Comparison of ENCODE assay signal across 31 cellular contexts in the genomic region with DNA sequence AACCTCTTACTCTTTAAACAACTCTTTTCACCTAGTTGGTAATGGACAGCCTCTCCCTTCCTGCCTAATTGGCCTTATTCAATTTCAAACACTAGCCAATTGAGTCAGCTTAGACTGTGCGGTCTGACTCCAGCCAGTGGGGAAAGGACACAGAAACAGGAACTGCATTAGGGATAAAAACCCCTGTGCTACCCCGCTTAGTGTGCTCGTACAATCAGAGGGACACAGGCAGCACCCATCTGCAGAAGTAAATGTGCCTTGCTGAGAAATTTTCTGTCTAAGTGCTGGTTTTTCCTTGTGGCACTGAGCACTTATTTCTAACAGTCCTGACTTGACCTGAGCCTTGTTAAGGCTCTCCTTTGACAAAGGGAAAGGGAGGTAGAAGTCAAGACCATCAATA. TPM values are rescaled to one million over a fixed set of nuclear protein-coding genes. Genes with fewer than 3 reads are reported as not detected.
"Had no signal": no experiment of that assay in that cellular context is flagged by ENCODE, and none has a peak within 500 bp of the region (broad histone marks: within the 10 kb centered on the region; RNA-seq: fewer than 3 reads in every experiment).

No MANE protein-coding gene starts in this region.

- H3K27ac Mint-ChIP-seq: activated CD4-positive, alpha-beta T cell treated with anti-CD3 and anti-CD28 coated beads, Interleukin-2, amount 10 ng/mL, durations not matched to agents 7 days and 5 days; activated naive CD8-positive, alpha-beta T cell treated with anti-CD3 and anti-CD28 coated beads for 36 hours; brain; WTC11 had no signal

- H3K36me3 ChIP-seq: ascending aorta, cardiac muscle cell, colonic mucosa, esophagus squamous epithelium, left lung, lower lobe of right lung, suprapubic skin, tibial artery, upper lobe of right lung had no signal

- DNase-seq: activated CD4-positive, alpha-beta memory T cell treated with anti-CD3 and anti-CD28 coated beads, Interleukin-2, amount 10 ng/mL, durations not matched to agents 7 days and 5 days; activated CD4-positive, alpha-beta T cell treated with anti-CD3 and anti-CD28 coated beads for 1 hour; activated gamma-delta T cell; activated naive CD8-positive, alpha-beta T cell treated with anti-CD3 and anti-CD28 coated beads for 36 hours; cerebellar nuclear complex; colonic mucosa; effector CD8-positive, alpha-beta T cell; esophagus squamous epithelium; foreskin melanocyte; glutamatergic neuron; left lung; lower lobe of right lung; mesenchymal stem cell; posterior cingulate gyrus; right cardiac atrium; stimulated activated CD4-positive, alpha-beta T cell treated with anti-CD3 and anti-CD28 coated beads, Interleukin-15, amount 100 ng/mL, for 24 hours; stimulated activated CD4-positive, alpha-beta T cell treated with anti-CD3 and anti-CD28 coated beads, Interleukin-2, amount 100 ng/mL, for 24 hours; stimulated activated naive CD4-positive, alpha-beta T cell; T-helper 2 cell; tibial artery; upper lobe of right lung had no signal

- H3K4me1 ChIP-seq: ascending aorta, colonic mucosa, esophagus squamous epithelium, lower lobe of right lung, suprapubic skin, tibial artery, upper lobe of right lung had no signal

- H3K4me1 Mint-ChIP-seq: brain, WTC11 had no signal

- H3K27me3 Mint-ChIP-seq: activated CD4-positive, alpha-beta memory T cell treated with anti-CD3 and anti-CD28 coated beads, Interleukin-2, amount 10 ng/mL, durations not matched to agents 7 days and 5 days; activated CD4-positive, alpha-beta T cell treated with anti-CD3 and anti-CD28 coated beads, Interleukin-2, amount 10 ng/mL, durations not matched to agents 7 days and 5 days; activated naive CD8-positive, alpha-beta T cell treated with anti-CD3 and anti-CD28 coated beads for 36 hours; natural killer cell treated with Interleukin-12 subunit alpha and Interleukin-12 subunit beta and Interleukin-15 and Interleukin-18, amount 100 ng/mL, for 72 hours had no signal

- H3K27ac ChIP-seq: ascending aorta, cardiac muscle cell, colonic mucosa, epithelial cell of prostate, esophagus squamous epithelium, left lung, lower lobe of right lung, suprapubic skin, tibial artery, upper lobe of right lung had no signal

- H3K4me3 ChIP-seq: ascending aorta, cardiac muscle cell, colonic mucosa, esophagus squamous epithelium, left lung, lower lobe of right lung, suprapubic skin, tibial artery, upper lobe of right lung had no signal

- H3K36me3 Mint-ChIP-seq: brain had no signal

- ATAC-seq: left lung; lower lobe of right lung; natural killer cell treated with Interleukin-12 subunit alpha and Interleukin-12 subunit beta and Interleukin-15 and Interleukin-18, amount 100 ng/mL, for 72 hours; right cardiac atrium; upper lobe of right lung; WTC11 had no signal

- H3K4me3 Mint-ChIP-seq: activated CD4-positive, alpha-beta memory T cell treated with anti-CD3 and anti-CD28 coated beads, Interleukin-2, amount 10 ng/mL, durations not matched to agents 7 days and 5 days; activated CD4-positive, alpha-beta T cell treated with anti-CD3 and anti-CD28 coated beads, Interleukin-2, amount 10 ng/mL, durations not matched to agents 7 days and 5 days; activated naive CD8-positive, alpha-beta T cell treated with anti-CD3 and anti-CD28 coated beads for 36 hours; brain; natural killer cell treated with Interleukin-12 subunit alpha and Interleukin-12 subunit beta and Interleukin-15 and Interleukin-18, amount 100 ng/mL, for 72 hours; WTC11 had no signal

RNA-seq across cellular contexts. Expression of a gene that starts 6.0 kb away (rescaled TPM):
- total RNA-seq: ascending aorta, cardiac muscle cell, dermis microvascular lymphatic vessel endothelial cell, osteoblast had no signal
